In the genomic region with DNA sequence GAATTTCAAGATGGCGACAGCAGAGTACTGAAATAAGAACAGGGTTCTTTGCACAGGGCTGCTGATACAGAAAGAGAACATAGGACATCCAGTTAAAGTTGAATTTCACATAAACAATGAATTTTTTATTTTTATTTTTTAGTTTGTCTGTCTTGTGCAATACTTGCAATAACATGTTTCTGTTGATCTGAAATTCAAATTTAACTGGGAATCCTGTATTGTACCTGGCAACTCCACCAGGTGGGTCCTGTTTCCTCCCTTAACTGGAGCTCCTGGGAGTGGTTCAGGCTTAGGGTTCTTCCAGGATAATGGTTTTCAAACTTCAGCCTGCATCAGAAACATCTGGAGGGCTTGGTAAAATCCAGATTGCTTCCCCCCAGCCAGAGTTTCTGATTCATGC, we compare ENCODE assay signal across 2 cellular contexts.
TF ChIP-seq lines count a peak whose summit lies in the region.

No MANE protein-coding gene starts in this region.

TF ChIP-seq in IMR-90, 13 proteins besides CTCF, POLR2A, EP300 and RAD21:
- peak; percentile 53; the same call in 1 of the 2 replicates for TF ChIP-seq CEBPB (IDR thresholded peaks at IDR 0.05; ENCODE audit: low read depth, low read length)
- no peak for TF ChIP-seq MAZ (IDR thresholded peaks at IDR 0.05; ENCODE audit: borderline replicate concordance, low read depth, low read length)

TF ChIP-seq in K562, 482 proteins besides CTCF, POLR2A, EP300 and RAD21:
- TF ChIP-seq MCM5 (IDR thresholded peaks at IDR 0.05; ENCODE audit: low read depth) (no peak), SAFB2 (IDR thresholded peaks at IDR 0.05; ENCODE audit: borderline replicate concordance, low read depth, low read length, severe bottlenecking) (no peak), FOXK2 (conservative IDR thresholded peaks at IDR 0.05 in 1 of 2, IDR thresholded peaks at IDR 0.05 in 1 of 2; ENCODE audit: low read depth in 2 of 2) (no peak), FIP1L1 (IDR thresholded peaks at IDR 0.05; ENCODE audit: low read depth, low read length, poor library complexity, severe bottlenecking) (no peak), CEBPG (CRISPR knock-in tag; IDR thresholded peaks at IDR 0.05) (no peak), CEBPG (tag; conservative IDR thresholded peaks at IDR 0.05 in 1 of 2, IDR thresholded peaks at IDR 0.05 in 1 of 2) (peak; percentile 52 to 57; a peak in 2 of 4 replicates), RUNX1 (IDR thresholded peaks at IDR 0.05; ENCODE audit: low read depth) (no peak), ZZZ3 (IDR thresholded peaks at IDR 0.05) (no peak), CEBPB (tag; IDR thresholded peaks at IDR 0.05) (peak; percentile 79), NFRKB (IDR thresholded peaks at IDR 0.05; ENCODE audit: low read depth) (no peak), RBM14 (IDR thresholded peaks at IDR 0.05; ENCODE audit: borderline replicate concordance, insufficient read depth, low read depth, low read length) (no peak), FUS (optimal IDR thresholded peaks at IDR 0.05; ENCODE audit: low read depth, low read length) (no peak), DMBX1 (CRISPR knock-in tag; IDR thresholded peaks at IDR 0.05; ENCODE audit: borderline replicate concordance) (no peak)
- TF ChIP-seq, protein P1, sequence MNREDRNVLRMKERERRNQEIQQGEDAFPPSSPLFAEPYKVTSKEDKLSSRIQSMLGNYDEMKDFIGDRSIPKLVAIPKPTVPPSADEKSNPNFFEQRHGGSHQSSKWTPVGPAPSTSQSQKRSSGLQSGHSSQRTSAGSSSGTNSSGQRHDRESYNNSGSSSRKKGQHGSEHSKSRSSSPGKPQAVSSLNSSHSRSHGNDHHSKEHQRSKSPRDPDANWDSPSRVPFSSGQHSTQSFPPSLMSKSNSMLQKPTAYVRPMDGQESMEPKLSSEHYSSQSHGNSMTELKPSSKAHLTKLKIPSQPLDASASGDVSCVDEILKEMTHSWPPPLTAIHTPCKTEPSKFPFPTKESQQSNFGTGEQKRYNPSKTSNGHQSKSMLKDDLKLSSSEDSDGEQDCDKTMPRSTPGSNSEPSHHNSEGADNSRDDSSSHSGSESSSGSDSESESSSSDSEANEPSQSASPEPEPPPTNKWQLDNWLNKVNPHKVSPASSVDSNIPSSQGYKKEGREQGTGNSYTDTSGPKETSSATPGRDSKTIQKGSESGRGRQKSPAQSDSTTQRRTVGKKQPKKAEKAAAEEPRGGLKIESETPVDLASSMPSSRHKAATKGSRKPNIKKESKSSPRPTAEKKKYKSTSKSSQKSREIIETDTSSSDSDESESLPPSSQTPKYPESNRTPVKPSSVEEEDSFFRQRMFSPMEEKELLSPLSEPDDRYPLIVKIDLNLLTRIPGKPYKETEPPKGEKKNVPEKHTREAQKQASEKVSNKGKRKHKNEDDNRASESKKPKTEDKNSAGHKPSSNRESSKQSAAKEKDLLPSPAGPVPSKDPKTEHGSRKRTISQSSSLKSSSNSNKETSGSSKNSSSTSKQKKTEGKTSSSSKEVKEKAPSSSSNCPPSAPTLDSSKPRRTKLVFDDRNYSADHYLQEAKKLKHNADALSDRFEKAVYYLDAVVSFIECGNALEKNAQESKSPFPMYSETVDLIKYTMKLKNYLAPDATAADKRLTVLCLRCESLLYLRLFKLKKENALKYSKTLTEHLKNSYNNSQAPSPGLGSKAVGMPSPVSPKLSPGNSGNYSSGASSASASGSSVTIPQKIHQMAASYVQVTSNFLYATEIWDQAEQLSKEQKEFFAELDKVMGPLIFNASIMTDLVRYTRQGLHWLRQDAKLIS (CRISPR knock-in tag; IDR thresholded peaks at IDR 0.05): no peak
